16 cellular contexts compared by ENCODE assay signal in the genomic region with DNA sequence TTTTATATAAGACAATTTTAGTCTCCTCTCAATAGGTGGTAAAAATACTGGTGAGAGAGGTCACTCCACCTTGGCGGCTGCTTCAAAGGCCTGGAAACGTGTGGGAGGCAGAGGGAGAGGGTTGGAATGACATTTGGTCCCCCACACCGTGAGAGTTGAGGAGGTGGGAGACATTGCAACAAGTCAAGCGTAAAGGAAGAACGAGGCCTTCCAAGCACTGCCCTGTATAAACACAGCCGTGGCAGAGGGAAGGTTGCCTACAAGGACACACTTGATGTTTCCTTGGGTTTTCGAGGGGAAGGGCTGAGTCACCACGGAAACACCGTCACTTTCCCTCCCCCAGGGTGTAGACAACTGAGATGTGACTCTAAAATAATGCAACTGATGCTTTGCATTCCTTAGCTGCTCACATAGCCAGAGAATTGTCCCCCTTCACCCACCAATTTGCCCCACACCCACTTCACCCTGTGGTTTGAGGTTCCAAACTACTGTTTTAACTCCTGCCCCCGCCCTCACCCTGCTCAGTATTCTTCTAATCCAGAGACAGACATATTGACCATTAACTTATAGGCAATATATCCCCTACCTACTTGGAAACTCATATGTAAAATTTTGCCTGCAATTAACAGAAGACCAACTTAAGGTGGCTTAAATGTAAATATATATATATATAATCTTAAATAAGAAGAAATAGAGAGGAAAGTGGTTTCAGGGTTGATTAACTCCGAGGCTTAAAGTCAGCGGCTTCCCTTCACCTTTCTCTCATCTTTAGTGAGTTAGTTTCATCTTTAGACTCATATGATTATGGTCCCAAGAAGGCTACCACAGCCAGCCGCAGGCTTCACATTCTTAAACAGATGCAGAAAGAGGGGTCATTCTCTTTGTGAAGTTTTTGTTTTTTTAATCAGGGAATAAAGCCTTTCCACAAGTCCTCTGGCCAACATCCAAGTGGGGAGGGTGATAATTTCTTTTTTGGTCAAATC. TPM values are rescaled to one million over a fixed set of nuclear protein-coding genes. Genes with fewer than 3 reads are reported as not detected.
DNase-seq lines count a peak whose midpoint lies in the region; ATAC-seq and TF ChIP-seq lines count a peak whose summit lies in the region.
"Had no signal": no experiment of that assay in that cellular context is flagged by ENCODE, and none has a peak within 500 bp of the region (broad histone marks: within the 10 kb centered on the region; RNA-seq: fewer than 3 reads in every experiment).

No MANE protein-coding gene starts in this region.

- RAD21 ChIA-PET in HCT116 (lab: Charles Lee; ENCODE audit: low non-redundant PET in 1 of 2, low total read pairs in 2 of 2, uncharacterized antibody in 2 of 2, unreplicated experiment in 2 of 2), result no interaction called here

- peak overlapping the region; percentile 57 for H3K4me2 ChIP-seq in HCT116 (ENCODE audit: low read length)

- H3K36me3 ChIP-seq in HCT116 (ENCODE audit: control insufficient read depth in 1 of 2, insufficient read depth in 2 of 2, low read length in 2 of 2) (no peaks in the 10 kb centered on the region), SJSA1 (no peaks in the 10 kb centered on the region), ascending aorta (no peaks in the 10 kb centered on the region)

- peak; percentile 88 for DNase-seq in Daoy (ENCODE audit: low read depth)
- no peak for DNase-seq in HCT116 (ENCODE audit: low read depth, low spot score)
- DNase-seq in SJSA1 (ENCODE audit: low read depth in 1 of 2, low spot score in 2 of 2), result peak; percentile 84 to 86
- peak; percentile 94 for DNase-seq in kidney glomerular epithelial cell (lab: John Stamatoyannopoulos, UW)
- DNase-seq in stimulated activated CD8-positive, alpha-beta memory T cell treated with anti-CD3 and anti-CD28 coated beads, Interleukin-4, amount 100 ng/mL, for 48 hours, result no peak
- DNase-seq in NCI-H2171 (lab: John Stamatoyannopoulos, UW), result no peak
- no peak for DNase-seq in ascending aorta (ENCODE audit: low spot score in 2 of 2)
- DNase-seq: activated CD4-positive, alpha-beta T cell treated with anti-CD3 and anti-CD28 coated beads for 1 hour; activated naive CD4-positive, alpha-beta T cell treated with anti-CD3 and anti-CD28 coated beads for 36 hours; effector memory CD8-positive, alpha-beta T cell; naive B cell; SHP77 treated with DMSO at 0.1 percent for 48 hours; stimulated activated naive CD4-positive, alpha-beta T cell treated with Interleukin-2 at 50 U/mL for 16 hours had no signal

- no peak overlapping the region for H2AFZ ChIP-seq in HCT116 (ENCODE audit: low read depth, low read length, poor library complexity, severe bottlenecking)

- H3K27ac ChIP-seq in HCT116 (ENCODE audit: low read depth, low read length), result peak overlapping the region; percentile 9; the same call in 1 of the 2 replicates
- H3K27ac ChIP-seq in SJSA1, result peak overlapping the region; percentile 29
- H3K27ac ChIP-seq in ascending aorta, result no peak overlapping the region
- H3K27ac ChIP-seq: C4-2B, HL-60 had no signal

- no peaks in the 10 kb centered on the region for H3K9me2 ChIP-seq in HCT116 (ENCODE audit: insufficient read depth)

- no peaks in the 10 kb centered on the region for H3K9me3 ChIP-seq in HCT116 (ENCODE audit: control insufficient read depth in 1 of 2, insufficient read depth in 1 of 2, low read depth in 1 of 2, low read length in 2 of 2)
- no peaks in the 10 kb centered on the region for H3K9me3 ChIP-seq in SJSA1 (replicated peaks)
- no peaks in the 10 kb centered on the region for H3K9me3 ChIP-seq in ascending aorta

- intact Hi-C loops in HCT116 (cut with micrococcal nuclease) (no loop called here), ascending aorta (cut with DNase I) (no loop called here)

- TF ChIP-seq RAD21 in HCT116 (IDR thresholded peaks at IDR 0.05; ENCODE audit: low read depth), result no peak

- H3K27me3 ChIP-seq in HCT116 (ENCODE audit: insufficient read depth, low read length), result no peaks in the 10 kb centered on the region
- no peaks in the 10 kb centered on the region for H3K27me3 ChIP-seq in SJSA1 (replicated peaks)
- no peaks in the 10 kb centered on the region for H3K27me3 ChIP-seq in ascending aorta

- CTCF ChIA-PET in HCT116 (lab: Charles Lee), result no interaction called here

- ATAC-seq in HCT116, result peak; percentile 81
- ATAC-seq in GM21717 (IDR thresholded peaks at IDR 0.05; ENCODE audit: unreplicated experiment), result no peak
- ATAC-seq: effector memory CD8-positive, alpha-beta T cell had no signal

- H3K79me2 ChIP-seq in HCT116 (ENCODE audit: insufficient read depth, low read length), result no peaks in the 10 kb centered on the region

- H3K9ac ChIP-seq in HCT116 (ENCODE audit: low read length), result no peak overlapping the region

- POLR2A ChIA-PET in HCT116 (lab: Charles Lee), result no interaction called here

- BruUV-seq in HCT116 (replicated peaks; lab: Mats Ljungman, UMichigan), result no TSS peak

- TF ChIP-seq POLR2A in HCT116 (IDR thresholded peaks at IDR 0.05; ENCODE audit: borderline replicate concordance, extremely low read depth, insufficient read depth, insufficient read length), result no peak

- H3K4me3 ChIP-seq in HCT116 (replicated peaks in 1 of 2; ENCODE audit: low read depth in 1 of 2, low read length in 2 of 2) (peak overlapping the region in 1 of 2 experiments; percentile 12; a peak in 1 of 4 replicates), SJSA1 (no peak overlapping the region), ascending aorta (no peak overlapping the region)

- no peaks in the 10 kb centered on the region for H4K20me1 ChIP-seq in HCT116 (ENCODE audit: insufficient read depth)

- TF ChIP-seq CTCF in HCT116 (IDR thresholded peaks at IDR 0.05 in 2 of 3, conservative IDR thresholded peaks at IDR 0.05 in 1 of 3; ENCODE audit: borderline replicate concordance in 1 of 3, insufficient read depth in 1 of 3, low read depth in 2 of 3, low read length in 2 of 3) (no peak), ascending aorta (IDR thresholded peaks at IDR 0.05) (no peak)

- peaks cover 13 to 21% of the 10 kb centered on the region in 2 experiments; a peak in 3 of 4 replicates for H3K4me1 ChIP-seq in HCT116 (ENCODE audit: control insufficient read depth in 1 of 2, insufficient read depth in 2 of 2, low read length in 2 of 2)
- H3K4me1 ChIP-seq in SJSA1 (replicated peaks), result peaks cover 27% of the 10 kb centered on the region
- H3K4me1 ChIP-seq in ascending aorta, result no peaks in the 10 kb centered on the region

TF ChIP-seq in HCT116, 20 proteins besides CTCF, POLR2A, EP300 and RAD21:
- no peak for TF ChIP-seq ELF1 (IDR thresholded peaks at IDR 0.05; ENCODE audit: borderline replicate concordance, low read depth)
- no peak for TF ChIP-seq MAX (IDR thresholded peaks at IDR 0.05)
- no peak for TF ChIP-seq CBX3 (IDR thresholded peaks at IDR 0.05; ENCODE audit: low read depth)
- TF ChIP-seq FOSL1 (IDR thresholded peaks at IDR 0.05; ENCODE audit: low read depth), result no peak
- no peak for TF ChIP-seq ZNF274 (IDR thresholded peaks at IDR 0.05; ENCODE audit: low read depth, low read length)
- 0 out of 2 replicates have a peak, but pooled peaks have one; percentile 10 for TF ChIP-seq JUND (IDR thresholded peaks at IDR 0.05)
- TF ChIP-seq TCF7L2 (IDR thresholded peaks at IDR 0.05; ENCODE audit: borderline replicate concordance, extremely low read depth, insufficient read depth, insufficient read length), result peak; percentile 97

RNA-seq across cellular contexts. Expression of gene BDNF, which starts 54.1 kb away (rescaled TPM):
- total RNA-seq in Daoy (2014; rRNA removed; shearing (Covaris generic)), result 11.9 and 12.5 TPM in 2 replicates
- 22.0 TPM for total RNA-seq in HCT116 (2021; ENCODE audit: unreplicated experiment)
- 3.9 and 5.0 TPM in 2 replicates for polyA plus RNA-seq in HCT116 (2012)
- total RNA-seq in SJSA1 (2014; rRNA removed; shearing (Covaris generic)), result 22.4 and 23.6 TPM in 2 replicates
- total RNA-seq in ascending aorta, result 4.7 TPM
- total RNA-seq: activated naive CD4-positive, alpha-beta T cell treated with anti-CD3 and anti-CD28 coated beads for 36 hours had no signal

Comparison
In these comparisons a context has a peak if more than half of its experiments do, and no peak if none do; other contexts are left out.
1. DNase-seq: peak in Daoy (single experiment), SJSA1 (2 of 2) and kidney glomerular epithelial cell (single experiment); none in HCT116 (single experiment), stimulated activated CD8-positive, alpha-beta memory T cell treated with anti-CD3 and anti-CD28 coated beads, Interleukin-4, amount 100 ng/mL, for 48 hours (single experiment), NCI-H2171 (single experiment) and ascending aorta (0 of 2).
2. H3K27ac ChIP-seq: peak in HCT116 (single experiment) and SJSA1 (single experiment); none in ascending aorta (0 of 2).